In the genomic region with DNA sequence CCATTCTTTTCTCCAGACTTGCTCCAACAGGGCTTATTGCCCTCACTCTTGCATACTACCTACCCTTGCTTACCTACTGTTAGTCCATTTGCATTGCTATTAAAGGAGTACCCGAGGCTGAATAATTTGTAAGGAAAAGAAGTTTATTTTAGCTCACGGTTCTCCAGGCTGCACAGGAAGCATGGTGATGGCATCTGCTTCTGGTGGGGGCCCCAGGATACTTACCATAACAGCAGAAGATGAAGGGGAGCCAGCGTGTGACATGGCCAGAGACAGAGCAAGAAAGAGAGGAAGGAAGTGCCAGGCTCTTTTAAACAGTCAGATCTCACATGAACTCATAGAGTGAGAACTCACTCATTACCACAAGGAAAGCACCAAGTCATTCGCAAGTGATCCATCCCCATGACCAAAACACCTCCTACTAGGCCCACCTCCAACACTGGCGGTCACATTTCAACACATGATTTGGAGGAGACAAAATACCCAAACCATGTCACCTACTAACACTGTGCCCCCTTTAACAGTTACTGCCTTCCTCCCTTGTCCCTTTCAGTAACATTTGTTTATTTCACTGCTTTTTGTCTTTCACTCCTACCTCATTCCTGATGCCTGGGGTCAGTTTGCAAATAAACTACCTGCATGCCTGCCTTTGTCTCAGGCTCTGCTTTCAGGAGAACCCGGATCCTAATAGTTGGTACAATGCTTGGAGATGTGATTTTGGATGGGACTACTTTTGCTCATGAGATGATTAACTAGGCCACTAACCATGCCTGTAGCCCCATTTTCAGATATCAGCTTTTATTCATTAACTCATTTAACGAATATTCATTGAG, we compare ENCODE assay signal across 10 cellular contexts. TPM values are rescaled to one million over a fixed set of nuclear protein-coding genes. Genes with fewer than 3 reads are reported as not detected.
DNase-seq lines count a peak whose midpoint lies in the region; ATAC-seq, FAIRE-seq and TF ChIP-seq lines count a peak whose summit lies in the region.
"Had no signal": no experiment of that assay in that cellular context is flagged by ENCODE, and none has a peak within 500 bp of the region (broad histone marks: within the 10 kb centered on the region; RNA-seq: fewer than 3 reads in every experiment).

No MANE protein-coding gene starts in this region.

- H3K4me2 ChIP-seq in Karpas-422 (ENCODE audit: low read depth, low read length, poor library complexity, severe bottlenecking) (no peak overlapping the region), smooth muscle cell (no peak overlapping the region)

- H3K9me3 Mint-ChIP-seq in activated T-cell treated with anti-CD3 and anti-CD28 coated beads, Interleukin-2, amount 50 U/mL, for 72 hours: no peaks in the 10 kb centered on the region

- H3K27ac ChIP-seq in Karpas-422 (ENCODE audit: low read length) (no peak overlapping the region), tibial artery (peak overlapping the region; percentile 74 to 78), smooth muscle cell (ENCODE audit: low read depth) (no peak overlapping the region), stomach (no peak overlapping the region)
- H3K27ac ChIP-seq: esophagus muscularis mucosa, skin epidermis had no signal

- H3K36me3 ChIP-seq in Karpas-422 (ENCODE audit: insufficient read depth, low read length): no peaks in the 10 kb centered on the region
- no peaks in the 10 kb centered on the region for H3K36me3 ChIP-seq in tibial artery
- H3K36me3 ChIP-seq in smooth muscle cell (ENCODE audit: low read depth): no peaks in the 10 kb centered on the region
- H3K36me3 ChIP-seq in stomach: no peaks in the 10 kb centered on the region
- H3K36me3 ChIP-seq: esophagus muscularis mucosa had no signal

- no peak for TF ChIP-seq CTCF in tibial artery (IDR thresholded peaks at IDR 0.05)
- no peak for TF ChIP-seq CTCF in smooth muscle cell (IDR thresholded peaks at IDR 0.05; ENCODE audit: borderline replicate concordance, insufficient read depth, poor library complexity, severe bottlenecking)
- TF ChIP-seq CTCF in stomach (IDR thresholded peaks at IDR 0.05): no peak

- H3K27me3 ChIP-seq in Karpas-422 (ENCODE audit: low read length) (no peaks in the 10 kb centered on the region), tibial artery (no peaks in the 10 kb centered on the region), smooth muscle cell (ENCODE audit: low read depth) (no peaks in the 10 kb centered on the region), stomach (no peaks in the 10 kb centered on the region)
- H3K27me3 ChIP-seq: esophagus muscularis mucosa had no signal

- peaks cover 12% of the 10 kb centered on the region for H3F3A ChIP-seq in smooth muscle cell (ENCODE audit: low read depth)

- no peaks in the 10 kb centered on the region for H3K36me3 Mint-ChIP-seq in activated T-cell treated with anti-CD3 and anti-CD28 coated beads, Interleukin-2, amount 50 U/mL, for 72 hours (ENCODE audit: insufficient read depth in 2 of 2)

- no peak overlapping the region for H3K9ac ChIP-seq in Karpas-422 (ENCODE audit: low read length)
- no peak overlapping the region for H3K9ac ChIP-seq in smooth muscle cell (ENCODE audit: low read depth)

- no peaks in the 10 kb centered on the region for H3K9me2 ChIP-seq in Karpas-422 (replicated peaks; ENCODE audit: insufficient read depth, low read length)

- H3K4me1 ChIP-seq in Karpas-422 (ENCODE audit: low read length) (no peaks in the 10 kb centered on the region), tibial artery (peaks cover 0 to 82% (median 30%) of the 10 kb centered on the region in 4 donors), smooth muscle cell (ENCODE audit: low read depth) (peaks cover 8% of the 10 kb centered on the region), stomach (peaks cover 0 to 11% (median 0%) of the 10 kb centered on the region in 4 donors)

- no peak overlapping the region for H3K27ac Mint-ChIP-seq in activated T-cell treated with anti-CD3 and anti-CD28 coated beads, Interleukin-2, amount 50 U/mL, for 72 hours

- FAIRE-seq in RCC 7860 (lab: Jason Lieb, UNC): no peak

- intact Hi-C loops in tibial artery (cut with DNase I; ENCODE audit: low total_unique reads) (loop anchor here (5.0 kb wide), 1 partner anchor 43 kb away; a partner anchor contains a TSS), stomach (cut with DNase I; ENCODE audit: low total_unique reads) (no loop called here)

- H3K4me3 Mint-ChIP-seq in activated T-cell treated with anti-CD3 and anti-CD28 coated beads, Interleukin-2, amount 50 U/mL, for 72 hours: peak overlapping the region; percentile 34 to 36

- TF ChIP-seq POLR2A in stomach (IDR thresholded peaks at IDR 0.05): no peak

- peak; percentile 96 to 98 for ATAC-seq in activated T-cell treated with anti-CD3 and anti-CD28 coated beads, Interleukin-2, amount 50 U/mL, for 72 hours (replicated peaks in 1 of 2)
- peak; percentile 73 for ATAC-seq in HG02870 (IDR thresholded peaks at IDR 0.05; ENCODE audit: unreplicated experiment)

- H3K9me3 ChIP-seq in Karpas-422 (ENCODE audit: low read length) (no peaks in the 10 kb centered on the region), tibial artery (no peaks in the 10 kb centered on the region), smooth muscle cell (replicated peaks; ENCODE audit: low read depth) (no peaks in the 10 kb centered on the region), stomach (no peaks in the 10 kb centered on the region)
- H3K9me3 ChIP-seq: esophagus muscularis mucosa had no signal

- peaks cover 15% of the 10 kb centered on the region for H3K4me1 Mint-ChIP-seq in activated T-cell treated with anti-CD3 and anti-CD28 coated beads, Interleukin-2, amount 50 U/mL, for 72 hours (ENCODE audit: low read depth)

- H4K20me1 ChIP-seq in Karpas-422 (ENCODE audit: insufficient read depth, low read depth, low read length): no peaks in the 10 kb centered on the region
- no peaks in the 10 kb centered on the region for H4K20me1 ChIP-seq in smooth muscle cell (ENCODE audit: low read depth)

- DNase-seq in activated T-cell treated with anti-CD3 and anti-CD28 coated beads, Interleukin-2, amount 50 U/mL, for 72 hours: peak; percentile 34 to 35
- no peak for DNase-seq in activated T-cell treated with anti-CD3 and anti-CD28 coated beads, Interleukin-2, amount 50 U/mL, for 1 hour
- DNase-seq in Karpas-422 (no peak), tibial artery (no peak), RCC 7860 (ENCODE audit: low spot score) (no peak), smooth muscle cell (lab: John Stamatoyannopoulos, UW; ENCODE audit: unreplicated experiment) (no peak), stomach (no peak)

- 79% methylated on average over 7 of the region's 7 CpGs for WGBS in smooth muscle cell (ENCODE audit: low lambda C conversion rate)
- WGBS in stomach, 5 donors: 66 to 78% (median 71%) methylated on average over 7 of the region's 7 CpGs

- TF ChIP-seq EP300 in stomach (IDR thresholded peaks at IDR 0.05): no peak

- H3K79me2 ChIP-seq in Karpas-422 (ENCODE audit: low read length): no peaks in the 10 kb centered on the region
- H3K79me2 ChIP-seq in smooth muscle cell (ENCODE audit: low read depth): no peaks in the 10 kb centered on the region

- peaks cover 14% of the 10 kb centered on the region for H3K27me3 Mint-ChIP-seq in activated T-cell treated with anti-CD3 and anti-CD28 coated beads, Interleukin-2, amount 50 U/mL, for 72 hours (ENCODE audit: low read depth)

- peak overlapping the region; percentile 49; the same call in 1 of the 2 replicates for H2AFZ ChIP-seq in Karpas-422 (ENCODE audit: low read length)
- no peak overlapping the region for H2AFZ ChIP-seq in smooth muscle cell (ENCODE audit: low read depth)

- no peak overlapping the region for H3K4me3 ChIP-seq in Karpas-422 (ENCODE audit: low read length)
- H3K4me3 ChIP-seq in tibial artery: no peak overlapping the region
- H3K4me3 ChIP-seq in smooth muscle cell: no peak overlapping the region
- H3K4me3 ChIP-seq in stomach: no peak overlapping the region
- H3K4me3 ChIP-seq: esophagus muscularis mucosa, skin epidermis had no signal

RNA-seq across cellular contexts. Expression of a gene that starts 41.6 kb away (rescaled TPM):
- 1 to 10 TPM in 1 of 2 donors, under 1 TPM in 1; 0.65 to 3.3 TPM for total RNA-seq in activated T-cell treated with anti-CD3 and anti-CD28 coated beads, Interleukin-2, amount 50 U/mL, for 72 hours
- not detected in 2 replicates for total RNA-seq in Karpas-422 (2014; rRNA removed; shearing (Covaris generic); ENCODE audit: low replicate concordance)
- total RNA-seq in smooth muscle cell (355 and 379 TPM in 2 replicates), stomach (10 to 100 TPM in 3 of 5 donors, 1 to 10 TPM in 1, not detected in 1; 6.4 to 50.9 (median 22.2) TPM)
- polyA plus RNA-seq in smooth muscle cell (549 and 735 TPM in 2 replicates), stomach (100 to 1,000 TPM in 1 of 3 donors, 10 to 100 TPM in 2; 32.7 to 162 (median 41.0) TPM)

Comparison
In these comparisons a context has a peak if more than half of its experiments do, and no peak if none do; other contexts are left out.
1. DNase-seq: peak in activated T-cell treated with anti-CD3 and anti-CD28 coated beads, Interleukin-2, amount 50 U/mL, for 72 hours (2 of 2); none in activated T-cell treated with anti-CD3 and anti-CD28 coated beads, Interleukin-2, amount 50 U/mL, for 1 hour (single experiment), Karpas-422 (single experiment), tibial artery (0 of 2), RCC 7860 (single experiment), smooth muscle cell (single experiment) and stomach (single experiment).
2. H3K27ac ChIP-seq: peak in tibial artery (2 of 2); none in Karpas-422 (single experiment), smooth muscle cell (single experiment) and stomach (0 of 5).